In the genomic region with DNA sequence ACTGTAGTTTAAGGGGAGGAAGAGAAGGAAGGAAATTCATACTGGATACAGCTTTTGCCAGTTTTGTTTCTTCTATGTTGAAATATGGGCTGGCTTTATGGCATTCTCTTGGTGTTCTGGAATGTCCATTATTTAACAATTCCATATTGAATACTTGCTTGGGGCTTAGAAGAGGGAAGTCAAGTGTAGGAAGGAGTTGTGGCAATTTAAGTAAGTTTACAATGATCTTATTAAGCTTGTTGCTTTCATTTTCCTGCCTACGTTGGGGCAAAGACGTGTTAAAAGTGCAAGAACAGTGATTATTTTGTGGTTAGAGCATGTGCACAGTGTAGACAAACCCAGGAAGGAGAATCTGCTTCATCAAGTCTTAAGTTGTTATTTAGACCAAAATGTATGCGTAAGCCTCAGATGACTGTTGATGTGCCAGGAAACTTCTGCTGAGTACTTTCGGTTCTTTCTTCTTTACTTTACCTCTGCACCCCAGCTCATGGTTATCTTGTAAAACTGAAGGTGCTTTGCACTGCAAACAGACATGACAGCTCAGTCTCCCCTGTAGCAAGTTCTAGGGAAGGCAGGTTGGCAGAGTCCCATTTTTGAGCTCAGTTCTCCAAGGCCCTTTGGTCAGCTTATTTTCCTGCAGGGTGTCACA, we compare ENCODE assay signal across 9 cellular contexts.
DNase-seq lines count a peak whose midpoint lies in the region; ATAC-seq, FAIRE-seq and TF ChIP-seq lines count a peak whose summit lies in the region.
"Had no signal": no experiment of that assay in that cellular context is flagged by ENCODE, and none has a peak within 500 bp of the region (broad histone marks: within the 10 kb centered on the region; RNA-seq: fewer than 3 reads in every experiment).

No MANE protein-coding gene starts in this region.

- no peak overlapping the region for H2AFZ ChIP-seq in mammary epithelial cell (ENCODE audit: low read depth, low read length)

- H3K9me3 ChIP-seq in stomach: no peaks in the 10 kb centered on the region
- H3K9me3 ChIP-seq in mammary epithelial cell (replicated peaks; ENCODE audit: insufficient read depth, low read length): no peaks in the 10 kb centered on the region

- FAIRE-seq in H54 (lab: Jason Lieb, UNC): no peak
- FAIRE-seq: TTC549 had no signal

- CTCF ChIA-PET in mammary epithelial cell (lab: Charles Lee; ENCODE audit: low non-redundant PET): no interaction called here

- H3K27ac ChIP-seq in stomach (peak overlapping the region; percentile 53 to 83 (median 72)), mammary epithelial cell (ENCODE audit: insufficient read depth, low read depth, low read length) (no peak overlapping the region)

- no peaks in the 10 kb centered on the region for H3K36me3 ChIP-seq in stomach
- no peaks in the 10 kb centered on the region for H3K36me3 ChIP-seq in mammary epithelial cell (ENCODE audit: insufficient read depth, low read length)

- H3K27me3 ChIP-seq in stomach: no peaks in the 10 kb centered on the region
- H3K27me3 ChIP-seq in mammary epithelial cell (ENCODE audit: insufficient read depth, low read length): peaks cover 2% of the 10 kb centered on the region

- TF ChIP-seq EP300 in stomach (IDR thresholded peaks at IDR 0.05): no peak

- no peaks in the 10 kb centered on the region for H3K79me2 ChIP-seq in mammary epithelial cell (ENCODE audit: insufficient read depth, low read length)

- in situ Hi-C loops in mammary epithelial cell (cut with MboI; ENCODE audit: low sequenced_read_pairs in 2 of 2): loop anchor here in 1 of 2 donors (25.0 kb wide), 1 partner anchor 210 kb away; no protein-coding TSS in a partner anchor

- H3K9ac ChIP-seq in mammary epithelial cell (ENCODE audit: insufficient read depth, low read length): no peak overlapping the region

- dilution Hi-C loops in mammary epithelial cell (cut with HindIII; ENCODE audit: low sequenced_read_pairs): no loop called here

- no peak for TF ChIP-seq POLR2A in stomach (IDR thresholded peaks at IDR 0.05)
- no peak for TF ChIP-seq POLR2A in H54 (IDR thresholded peaks at IDR 0.05; ENCODE audit: low read depth, low read length)

- DNase-seq in activated CD4-positive, CD25-positive, alpha-beta regulatory T cell treated with anti-CD3 and anti-CD28 coated beads, Interleukin-2, amount 50 U/mL, for 72 hours: peak; percentile 37
- peak; percentile 67 for DNase-seq in foreskin melanocyte
- DNase-seq in stomach: no peak
- DNase-seq in NCI-H2227 treated with DMSO at 0.1 percent for 48 hours (lab: John Stamatoyannopoulos, UW): no peak
- no peak for DNase-seq in mammary epithelial cell
- DNase-seq in H54 (ENCODE audit: insufficient read length, low spot score): no peak

- peak; percentile 78 for ATAC-seq in GM19351 (IDR thresholded peaks at IDR 0.05; ENCODE audit: unreplicated experiment)
- peak; percentile 64 for ATAC-seq in HG03103 (IDR thresholded peaks at IDR 0.05; ENCODE audit: low read depth, unreplicated experiment)

- BruUV-seq in mammary epithelial cell (replicated peaks; lab: Mats Ljungman, UMichigan): no TSS peak

- TF ChIP-seq CTCF in stomach (IDR thresholded peaks at IDR 0.05): no peak
- TF ChIP-seq CTCF in mammary epithelial cell (conservative IDR thresholded peaks at IDR 0.05 in 1 of 2, IDR thresholded peaks at IDR 0.05 in 1 of 2; ENCODE audit: extremely low read depth in 1 of 2, insufficient read depth in 1 of 2, low read depth in 1 of 2, low read length in 2 of 2): no peak

- peaks cover 30 to 71% (median 46%) of the 10 kb centered on the region in 4 donors for H3K4me1 ChIP-seq in stomach
- no peaks in the 10 kb centered on the region for H3K4me1 ChIP-seq in mammary epithelial cell (ENCODE audit: insufficient read depth, low read length)

- WGBS in stomach, 5 donors: 6 to 14% (median 8%) methylated on average over 4 of the region's 4 CpGs
- WGBS in mammary epithelial cell (ENCODE audit: low coverage, missing lambda C conversion rate): 49% methylated on average over 4 of the region's 4 CpGs

- no peak overlapping the region for H3K4me2 ChIP-seq in mammary epithelial cell (ENCODE audit: insufficient read depth, low read depth, low read length)

- H3K4me3 ChIP-seq in stomach (peak overlapping the region in 1 of 4 donors; percentile 7), mammary epithelial cell (replicated peaks in 1 of 3; ENCODE audit: insufficient read depth in 1 of 3, low read depth in 2 of 3, low read length in 3 of 3) (no peak overlapping the region)

- intact Hi-C loops in stomach (cut with DNase I; ENCODE audit: low total_unique reads): loop anchor here (10.0 kb wide), 1 partner anchor 133 kb away; no protein-coding TSS in a partner anchor
- intact Hi-C loops in mammary epithelial cell (cut with micrococcal nuclease): loop anchor here (10.0 kb wide), 1 partner anchor 663 kb away; no protein-coding TSS in a partner anchor

- H4K20me1 ChIP-seq in mammary epithelial cell (ENCODE audit: insufficient read depth, low read length): no peaks in the 10 kb centered on the region

Comparison
In these comparisons a context has a peak if more than half of its experiments do, and no peak if none do; other contexts are left out.
1. DNase-seq: peak in activated CD4-positive, CD25-positive, alpha-beta regulatory T cell treated with anti-CD3 and anti-CD28 coated beads, Interleukin-2, amount 50 U/mL, for 72 hours (single experiment) and foreskin melanocyte (single experiment); none in stomach (single experiment), NCI-H2227 treated with DMSO at 0.1 percent for 48 hours (single experiment), mammary epithelial cell (single experiment) and H54 (single experiment).